Comparison of ENCODE assay signal across 18 cellular contexts in the genomic region with DNA sequence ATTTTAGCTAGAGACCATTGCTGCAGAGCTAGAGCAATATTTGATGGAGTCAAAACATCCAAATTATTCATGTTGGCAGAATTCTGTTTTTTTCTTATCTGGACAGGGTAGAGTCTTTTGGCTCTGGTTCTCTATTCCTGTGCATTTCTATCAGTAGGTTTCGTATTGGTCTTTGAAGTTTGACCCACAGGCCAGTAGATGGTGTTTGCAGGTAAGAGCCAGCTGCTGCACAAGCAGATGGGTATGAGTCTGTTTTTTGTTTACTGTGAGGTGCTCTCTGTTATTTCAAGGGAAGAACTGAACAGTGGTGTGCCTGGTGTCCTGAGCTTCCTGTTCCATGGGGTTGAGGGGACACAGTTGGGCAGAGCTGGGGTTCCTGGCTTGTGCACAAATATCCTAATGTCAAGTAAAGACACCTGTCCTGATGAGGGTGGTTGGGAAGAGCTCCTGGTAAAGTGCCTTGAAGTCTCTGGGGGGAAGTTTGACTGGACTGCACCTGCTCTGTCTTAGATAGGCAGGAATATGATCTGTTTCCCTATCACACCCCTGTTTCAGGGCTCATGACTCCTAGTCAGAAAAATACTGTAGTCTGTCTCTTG. TPM values are rescaled to one million over a fixed set of nuclear protein-coding genes. Genes with fewer than 3 reads are reported as not detected.
DNase-seq lines count a peak whose midpoint lies in the region; ATAC-seq and TF ChIP-seq lines count a peak whose summit lies in the region.
"Had no signal": no experiment of that assay in that cellular context is flagged by ENCODE, and none has a peak within 500 bp of the region (broad histone marks: within the 10 kb centered on the region; RNA-seq: fewer than 3 reads in every experiment).

No MANE protein-coding gene starts in this region.

- DNase-seq in NCI-H82 (lab: John Stamatoyannopoulos, UW), result peak; percentile 0
- no peak for DNase-seq in NCI-H82 treated with DMSO at 0.1 percent for 48 hours (lab: John Stamatoyannopoulos, UW; ENCODE audit: unreplicated experiment)
- peak; percentile 11 for DNase-seq in NCI-H526 treated with DMSO at 0.1 percent for 48 hours (lab: John Stamatoyannopoulos, UW)
- DNase-seq in T47D (ENCODE audit: low read depth in 1 of 2, low spot score in 1 of 2), result peak; percentile 41 to 70
- no peak for DNase-seq in retinal pigment epithelial cell (ENCODE audit: low read depth)
- no peak for DNase-seq in esophagus muscularis mucosa (ENCODE audit: extremely low spot score)
- DNase-seq in activated CD8-positive, alpha-beta memory T cell treated with anti-CD3 and anti-CD28 coated beads for 24 hours, result no peak
- DNase-seq: activated CD4-positive, alpha-beta T cell treated with anti-CD3 and anti-CD28 coated beads for 1 hour; activated naive CD8-positive, alpha-beta T cell treated with anti-CD3 and anti-CD28 coated beads, Interleukin-2, amount 50 U/mL, for 24 hours; left lung; natural killer cell; NCI-H2029 treated with DMSO at 0.1 percent for 48 hours; T-cell had no signal

- H3K4me3 ChIP-seq in retinal pigment epithelial cell (ENCODE audit: low read length), result no peak overlapping the region
- no peak overlapping the region for H3K4me3 ChIP-seq in esophagus muscularis mucosa
- H3K4me3 ChIP-seq: left lung, prostate gland, thoracic aorta had no signal

- H3K27me3 ChIP-seq in esophagus muscularis mucosa, result no peaks in the 10 kb centered on the region
- H3K27me3 ChIP-seq: left lung had no signal

- ATAC-seq in HG02973 (IDR thresholded peaks at IDR 0.05; ENCODE audit: unreplicated experiment), result no peak
- ATAC-seq: activated naive CD8-positive, alpha-beta T cell treated with anti-CD3 and anti-CD28 coated beads, Interleukin-2, amount 50 U/mL, for 24 hours; left lung; natural killer cell; T-cell had no signal

- H3K4me1 ChIP-seq in esophagus muscularis mucosa, result no peaks in the 10 kb centered on the region
- H3K4me1 ChIP-seq: left lung had no signal

- intact Hi-C loops in esophagus muscularis mucosa (cut with DNase I), result no loop called here

- no peak overlapping the region for H3K27ac ChIP-seq in esophagus muscularis mucosa (replicated peaks in 1 of 4)
- H3K27ac ChIP-seq: KMS-11, left lung, prostate gland, thoracic aorta had no signal

- no peak for TF ChIP-seq POLR2A in esophagus muscularis mucosa (IDR thresholded peaks at IDR 0.05; ENCODE audit: low read depth)

- in situ Hi-C loops in T47D (cut with HindIII; ENCODE audit: low pct_unique_long_range_greater_than_20kb, low sequenced_read_pairs), result no loop called here

- no peak for TF ChIP-seq EP300 in esophagus muscularis mucosa (IDR thresholded peaks at IDR 0.05)

- TF ChIP-seq CTCF in retinal pigment epithelial cell (conservative IDR thresholded peaks at IDR 0.05; ENCODE audit: low read depth, low read length) (peak; percentile 48), esophagus muscularis mucosa (IDR thresholded peaks at IDR 0.05) (no peak)

- WGBS in esophagus muscularis mucosa, result 28% methylated on average over 1 of the region's 1 CpG

- no peaks in the 10 kb centered on the region for H3K9me3 ChIP-seq in esophagus muscularis mucosa
- H3K9me3 ChIP-seq: left lung, prostate gland, thoracic aorta had no signal

- H3K36me3 ChIP-seq in esophagus muscularis mucosa, result no peaks in the 10 kb centered on the region
- H3K36me3 ChIP-seq: left lung, prostate gland, thoracic aorta had no signal

RNA-seq across cellular contexts. Expression of a gene that starts 34.0 kb away (rescaled TPM):
- not detected for total RNA-seq in esophagus muscularis mucosa
- total RNA-seq: chondrocyte, left lung, natural killer cell, prostate gland, T-cell, thoracic aorta had no signal

Comparison
In these comparisons a context has a peak if more than half of its experiments do, and no peak if none do; other contexts are left out.
1. DNase-seq: peak in NCI-H82 (single experiment), NCI-H526 treated with DMSO at 0.1 percent for 48 hours (single experiment) and T47D (2 of 2); none in NCI-H82 treated with DMSO at 0.1 percent for 48 hours (single experiment), retinal pigment epithelial cell (single experiment), esophagus muscularis mucosa (single experiment) and activated CD8-positive, alpha-beta memory T cell treated with anti-CD3 and anti-CD28 coated beads for 24 hours (single experiment).